ENCODE assay signal across 8 cellular contexts in genomic region chr16:14302399-14303181, GRCh38.
DNase-seq lines count a peak whose midpoint lies in the region; ATAC-seq, FAIRE-seq and TF ChIP-seq lines count a peak whose summit lies in the region.

No MANE protein-coding gene starts in this region.

- TF ChIP-seq CTCF in heart left ventricle (IDR thresholded peaks at IDR 0.05), result no peak

- no peak overlapping the region for H3K27ac Mint-ChIP-seq in activated T-helper 17 cell treated with anti-CD3 and anti-CD28 coated beads, Interleukin-2, amount 50 U/mL, for 72 hours

- H3K9me3 Mint-ChIP-seq in activated T-helper 17 cell treated with anti-CD3 and anti-CD28 coated beads, Interleukin-2, amount 50 U/mL, for 72 hours, result no peaks in the 10 kb centered on the region

- H3K4me3 ChIP-seq in heart left ventricle, result peak overlapping the region; percentile 67 to 99 (median 92)

- H3K36me3 ChIP-seq in heart left ventricle, result no peaks in the 10 kb centered on the region

- H3K27ac ChIP-seq in heart left ventricle, result peak overlapping the region; percentile 53 to 94 (median 88)

- peaks cover 15% of the 10 kb centered on the region for H3K27me3 Mint-ChIP-seq in activated T-helper 17 cell treated with anti-CD3 and anti-CD28 coated beads, Interleukin-2, amount 50 U/mL, for 72 hours

- TF ChIP-seq POLR2A in heart left ventricle (IDR thresholded peaks at IDR 0.05), result no peak

- no peaks in the 10 kb centered on the region for H3K9me3 ChIP-seq in heart left ventricle

- DNase-seq in COLO668 (lab: John Stamatoyannopoulos, UW; ENCODE audit: unreplicated experiment) (peak; percentile 23), heart left ventricle (peak in 3 of 5 donors; percentile 29 to 65 (median 36)), retina (peak; percentile 51), RCC 7860 (ENCODE audit: low spot score) (no peak), AML-193 (lab: John Stamatoyannopoulos, UW) (no peak)

- intact Hi-C loops in heart left ventricle (cut with DNase I), result loop anchor here in 4 of 10 donors (2.0 to 10.0 kb wide), 7 partner anchors 45 to 186 kb away; no protein-coding TSS in a partner anchor

- no peak for FAIRE-seq in RCC 7860 (lab: Jason Lieb, UNC)

- peaks cover 5% of the 10 kb centered on the region for H3K36me3 Mint-ChIP-seq in activated T-helper 17 cell treated with anti-CD3 and anti-CD28 coated beads, Interleukin-2, amount 50 U/mL, for 72 hours (ENCODE audit: low read depth)

- WGBS in heart left ventricle, 4 donors, result 0 to 1% (median 1%) methylated on average over 22 to 86 of the region's 86 CpGs

- peaks cover 0 to 49% (median 20%) of the 10 kb centered on the region in 12 donors for H3K4me1 ChIP-seq in heart left ventricle

- peaks cover 7% of the 10 kb centered on the region for H3K4me1 Mint-ChIP-seq in activated T-helper 17 cell treated with anti-CD3 and anti-CD28 coated beads, Interleukin-2, amount 50 U/mL, for 72 hours

- peak; percentile 32 for ATAC-seq in GM19452 (IDR thresholded peaks at IDR 0.05; ENCODE audit: unreplicated experiment)
- ATAC-seq in HG03558 (IDR thresholded peaks at IDR 0.05; ENCODE audit: extremely low read depth, unreplicated experiment), result peak; percentile 8
- peak; percentile 31 for ATAC-seq in activated T-helper 17 cell treated with anti-CD3 and anti-CD28 coated beads, Interleukin-2, amount 50 U/mL, for 72 hours (replicated peaks)
- ATAC-seq in heart left ventricle, result peak in 2 of 4 donors; percentile 24 to 35

- H3K27me3 ChIP-seq in heart left ventricle, result peaks cover 0 to 24% (median 0%) of the 10 kb centered on the region in 9 donors

- H3K4me3 Mint-ChIP-seq in activated T-helper 17 cell treated with anti-CD3 and anti-CD28 coated beads, Interleukin-2, amount 50 U/mL, for 72 hours, result peak overlapping the region; percentile 51

Comparison
In these comparisons a context has a peak if more than half of its experiments do, and no peak if none do; other contexts are left out.
1. DNase-seq: peak in COLO668 (single experiment), heart left ventricle (3 of 5) and retina (single experiment); none in RCC 7860 (single experiment) and AML-193 (0 of 2).